ENCODE assay signal across 27 cellular contexts in genomic region chr4:166460769-166461550, GRCh38.
DNase-seq lines count a peak whose midpoint lies in the region; ATAC-seq, FAIRE-seq and TF ChIP-seq lines count a peak whose summit lies in the region.
"Had no signal": no experiment of that assay in that cellular context is flagged by ENCODE, and none has a peak within 500 bp of the region (broad histone marks: within the 10 kb centered on the region; RNA-seq: fewer than 3 reads in every experiment).

No MANE protein-coding gene starts in this region.

- H3K9me3 ChIP-seq in gastroesophageal sphincter = no peaks in the 10 kb centered on the region
- H3K9me3 ChIP-seq: esophagus squamous epithelium, upper lobe of right lung had no signal

- TF ChIP-seq CTCF in bronchial epithelial cell (IDR thresholded peaks at IDR 0.05; ENCODE audit: insufficient read depth, low read length, severe bottlenecking) (no peak), gastroesophageal sphincter (IDR thresholded peaks at IDR 0.05) (no peak)

- H3K27ac ChIP-seq in ACC112 (ENCODE audit: low read depth, low read length) (peak overlapping the region; percentile 43), gastroesophageal sphincter (no peak overlapping the region)
- H3K27ac ChIP-seq: esophagus squamous epithelium, hepatocyte, HL-60, right atrium auricular region, SK-N-MC, upper lobe of right lung had no signal

- no peaks in the 10 kb centered on the region for H3K27me3 ChIP-seq in ACC112 (ENCODE audit: insufficient read depth, low read length)
- H3K27me3 ChIP-seq in bronchial epithelial cell (ENCODE audit: control insufficient read depth, insufficient read depth, low read length) = no peaks in the 10 kb centered on the region
- no peaks in the 10 kb centered on the region for H3K27me3 ChIP-seq in gastroesophageal sphincter
- H3K27me3 ChIP-seq: esophagus squamous epithelium, hepatocyte, right atrium auricular region, upper lobe of right lung had no signal

- TF ChIP-seq POLR2A in GM12892 (IDR thresholded peaks at IDR 0.05; ENCODE audit: low read depth, low read length) = no peak
- no peak for TF ChIP-seq POLR2A in gastroesophageal sphincter (IDR thresholded peaks at IDR 0.05)

- DNase-seq in NCI-H226 (peak; percentile 51), bronchial epithelial cell (ENCODE audit: low read depth) (peak; percentile 71), iris pigment epithelial cell (ENCODE audit: low read depth) (peak; percentile 11), GM19238 (ENCODE audit: insufficient read length, low spot score) (no peak), GM12892 (ENCODE audit: insufficient read length) (no peak), GF-D8 (lab: John Stamatoyannopoulos, UW) (no peak)
- DNase-seq: activated CD4-positive, alpha-beta T cell treated with anti-CD3 and anti-CD28 coated beads, Interleukin-2, amount 50 U/mL, for 48 hours; activated gamma-delta T cell treated with Interleukin-2 at 50 U/mL for 16 hours; amygdala; COR-L47; DND-41; effector CD8-positive, alpha-beta T cell; esophagus squamous epithelium; kidney; NCI-H1694 treated with DMSO at 0.1 percent for 48 hours; NCI-H345; NCI-H82; occipital lobe; T-helper 9 cell; upper lobe of right lung had no signal

- H3K4me1 ChIP-seq in ACC112 (ENCODE audit: control insufficient read depth, insufficient read depth, low read length, unreplicated experiment) = peaks cover 19% of the 10 kb centered on the region
- no peaks in the 10 kb centered on the region for H3K4me1 ChIP-seq in gastroesophageal sphincter
- H3K4me1 ChIP-seq: esophagus squamous epithelium, right atrium auricular region, upper lobe of right lung had no signal

- WGBS in gastroesophageal sphincter (ENCODE audit: low coverage in 1 of 2), 2 donors = 42 to 54% methylated on average over 3 of the region's 3 CpGs

- no peak for ATAC-seq in gastroesophageal sphincter
- ATAC-seq: upper lobe of right lung, WTC11 had no signal

- peak overlapping the region; percentile 9; the same call in 1 of the 2 replicates for H3K4me3 ChIP-seq in ACC112 (ENCODE audit: low read depth, low read length)
- no peak overlapping the region for H3K4me3 ChIP-seq in bronchial epithelial cell (ENCODE audit: low read depth, low read length)
- no peak overlapping the region for H3K4me3 ChIP-seq in gastroesophageal sphincter
- H3K4me3 ChIP-seq: esophagus squamous epithelium, hepatocyte, right atrium auricular region, SK-N-MC, upper lobe of right lung had no signal

- no peaks in the 10 kb centered on the region for H3K79me2 ChIP-seq in ACC112 (ENCODE audit: control insufficient read depth, insufficient read depth, low read length, unreplicated experiment)
- H3K79me2 ChIP-seq: hepatocyte had no signal

- FAIRE-seq in bronchial epithelial cell (lab: Jason Lieb, UNC) (no peak), GM12892 (lab: Jason Lieb, UNC) (no peak)
- FAIRE-seq: kidney had no signal

- TF ChIP-seq EP300 in gastroesophageal sphincter (IDR thresholded peaks at IDR 0.05) = no peak

- H3K36me3 ChIP-seq in ACC112 (ENCODE audit: insufficient read depth, low read length) (no peaks in the 10 kb centered on the region), bronchial epithelial cell (ENCODE audit: control insufficient read depth, insufficient read depth, low read length) (no peaks in the 10 kb centered on the region), gastroesophageal sphincter (no peaks in the 10 kb centered on the region)
- H3K36me3 ChIP-seq: esophagus squamous epithelium, right atrium auricular region, upper lobe of right lung had no signal

- no peak overlapping the region for H2AFZ ChIP-seq in ACC112 (ENCODE audit: low read length, unreplicated experiment)
- H2AFZ ChIP-seq: hepatocyte had no signal

Comparison
In these comparisons a context has a peak if more than half of its experiments do, and no peak if none do; other contexts are left out.
1. DNase-seq: peak in NCI-H226 (single experiment), bronchial epithelial cell (single experiment) and iris pigment epithelial cell (single experiment); none in GM19238 (single experiment), GM12892 (single experiment) and GF-D8 (single experiment).